ENCODE assay signal across 8 cellular contexts in genomic region chr11:86869966-86870570, GRCh38.
DNase-seq lines count a peak whose midpoint lies in the region; ATAC-seq and TF ChIP-seq lines count a peak whose summit lies in the region.

No MANE protein-coding gene starts in this region.

- H3K4me2 ChIP-seq in DND-41 (ENCODE audit: insufficient read depth, low read length) = no peak overlapping the region
- H3K4me2 ChIP-seq in SK-N-SH = no peak overlapping the region

- 39% methylated on average over 6 of the region's 6 CpGs for WGBS in SK-N-SH (ENCODE audit: low lambda C conversion rate)

- TF ChIP-seq CTCF in DND-41 (IDR thresholded peaks at IDR 0.05; ENCODE audit: borderline replicate concordance, extremely low read depth, low read length, poor library complexity, severe bottlenecking) = peak; percentile 79
- TF ChIP-seq CTCF in SK-N-SH (IDR thresholded peaks at IDR 0.05) = peak; percentile 84
- TF ChIP-seq CTCF in astrocyte of the cerebellum (IDR thresholded peaks at IDR 0.05; ENCODE audit: low read depth, low read length, missing control alignments) = peak; percentile 71

- H3K27me3 ChIP-seq in DND-41 (ENCODE audit: insufficient read depth, low read length, poor library complexity) = no peaks in the 10 kb centered on the region
- H3K27me3 ChIP-seq in SK-N-SH (ENCODE audit: insufficient read depth) = no peaks in the 10 kb centered on the region

- TF ChIP-seq EP300 in SK-N-SH (IDR thresholded peaks at IDR 0.05; ENCODE audit: borderline replicate concordance in 1 of 2, low read depth in 1 of 2, low read length in 1 of 2) = no peak

- H3K4me1 ChIP-seq in DND-41 (ENCODE audit: insufficient read depth, low read length) = no peaks in the 10 kb centered on the region
- H3K4me1 ChIP-seq in SK-N-SH (ENCODE audit: control insufficient read depth in 1 of 2, insufficient read depth in 2 of 2, low read depth in 1 of 2, low read length in 1 of 2) = peaks cover 0 to 23% of the 10 kb centered on the region in 2 experiments; a peak in 1 of 4 replicates

- H3K9ac ChIP-seq in DND-41 (ENCODE audit: low read depth, low read length) = no peak overlapping the region
- no peak overlapping the region for H3K9ac ChIP-seq in SK-N-SH

- H3F3A ChIP-seq in SK-N-SH (replicated peaks; ENCODE audit: insufficient read depth) = peaks cover 14% of the 10 kb centered on the region

- peak; percentile 34 for DNase-seq in DND-41
- DNase-seq in HuH-7.5 (ENCODE audit: low spot score) = peak; percentile 49
- peak; percentile 69 for DNase-seq in SK-N-SH
- DNase-seq in astrocyte of the cerebellum (ENCODE audit: low read depth) = peak; percentile 43
- DNase-seq in iPS DF 19.7 (ENCODE audit: low read depth, low spot score) = peak; percentile 15
- DNase-seq in smooth muscle cell of the brain vasculature (ENCODE audit: low read depth, low spot score) = peak; percentile 39
- no peak for DNase-seq in GOT3 (lab: John Stamatoyannopoulos, UW)

- TF ChIP-seq RAD21 in SK-N-SH (IDR thresholded peaks at IDR 0.05; ENCODE audit: low read length) = peak; percentile 88

- no peaks in the 10 kb centered on the region for H3K79me2 ChIP-seq in DND-41 (ENCODE audit: insufficient read depth, low read length)
- H3K79me2 ChIP-seq in SK-N-SH (ENCODE audit: insufficient read depth) = 0 out of 2 replicates have a peak, but pooled peaks cover 3% of the 10 kb centered on the region

- CTCF ChIA-PET in SK-N-SH (lab: Yijun Ruan, JAX) = interaction anchor here (0.5 to 11.0 kb wide), 30 partner anchors 14 to 1472 kb away, joined by 3 to 123 read pairs (median 4); no protein-coding TSS in a partner anchor

- in situ Hi-C loops in astrocyte of the cerebellum (cut with HindIII; ENCODE audit: low sequenced_read_pairs) = loop anchor here (5.0 kb wide), 1 partner anchor 52 kb away; no protein-coding TSS in a partner anchor

- no peaks in the 10 kb centered on the region for H3K9me2 ChIP-seq in SK-N-SH

- H3K4me3 ChIP-seq in DND-41 (ENCODE audit: low read depth in 1 of 2, low read length in 2 of 2) = no peak overlapping the region
- H3K4me3 ChIP-seq in SK-N-SH (ENCODE audit: low read depth in 2 of 2, low read length in 1 of 2) = no peak overlapping the region; a peak in 1 of 4 replicates
- H3K4me3 ChIP-seq in astrocyte of the cerebellum (ENCODE audit: low read depth, low read length) = no peak overlapping the region

- ATAC-seq in DND-41 (ENCODE audit: insufficient read depth, low read depth) = peak; percentile 78
- ATAC-seq in GM21390 (IDR thresholded peaks at IDR 0.05; ENCODE audit: unreplicated experiment) = peak; percentile 87

- H2AFZ ChIP-seq in DND-41 (ENCODE audit: low read depth, low read length) = no peak overlapping the region
- H2AFZ ChIP-seq in SK-N-SH (ENCODE audit: low read depth) = no peak overlapping the region

- H3K36me3 ChIP-seq in DND-41 (ENCODE audit: insufficient read depth, low read length) (no peaks in the 10 kb centered on the region), SK-N-SH (replicated peaks in 1 of 2; ENCODE audit: control insufficient read depth in 1 of 2, insufficient read depth in 2 of 2, low read length in 1 of 2) (peaks cover 11 to 37% of the 10 kb centered on the region in 2 experiments)

- POLR2A ChIA-PET in SK-N-SH (lab: Yijun Ruan, JAX) = no interaction called here

- H3K27ac ChIP-seq in DND-41 (ENCODE audit: low read length) (no peak overlapping the region), SK-N-SH (ENCODE audit: low read depth in 2 of 2, low read length in 1 of 2) (peak overlapping the region in 1 of 2 experiments; percentile 41; a peak in 2 of 4 replicates)

- H3K9me3 ChIP-seq in DND-41 (ENCODE audit: insufficient read depth, low read length, severe bottlenecking) (no peaks in the 10 kb centered on the region), SK-N-SH (no peaks in the 10 kb centered on the region)

- H4K20me1 ChIP-seq in DND-41 (ENCODE audit: insufficient read depth, low read length) (no peaks in the 10 kb centered on the region), SK-N-SH (ENCODE audit: insufficient read depth) (no peaks in the 10 kb centered on the region)

TF ChIP-seq in SK-N-SH, 30 proteins besides CTCF, POLR2A, EP300 and RAD21:
- TF ChIP-seq TCF12 (IDR thresholded peaks at IDR 0.05) (no peak), ELF1 (IDR thresholded peaks at IDR 0.05) (no peak), FOSL2 (IDR thresholded peaks at IDR 0.05; ENCODE audit: borderline replicate concordance, low read depth) (no peak), SMC3 (IDR thresholded peaks at IDR 0.05; ENCODE audit: low read depth, low read length) (peak; percentile 94), MAX (IDR thresholded peaks at IDR 0.05; ENCODE audit: low read depth) (no peak)
